8 cellular contexts compared by ENCODE assay signal in the genomic region with DNA sequence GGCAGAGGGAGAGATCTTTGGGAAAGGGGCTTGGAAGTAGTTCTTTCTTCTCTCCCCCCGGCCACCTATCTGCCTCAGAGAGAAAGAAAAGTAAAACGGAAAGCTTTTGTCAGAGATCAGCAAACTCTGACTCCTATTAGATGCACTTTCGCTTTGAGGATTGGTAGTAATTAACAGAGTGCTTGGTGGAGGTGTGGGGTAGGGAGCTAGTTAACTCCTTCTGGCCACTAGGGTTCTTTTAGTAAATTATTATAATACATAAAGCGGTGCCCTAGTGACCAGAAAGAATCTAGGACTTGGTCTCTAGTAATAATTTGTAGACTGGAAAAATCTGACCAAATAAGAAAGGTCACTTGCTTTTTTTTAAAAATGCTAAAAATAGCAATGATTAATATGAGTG. TPM values are rescaled to one million over a fixed set of nuclear protein-coding genes. Genes with fewer than 3 reads are reported as not detected.
A peak's percentile ranks its signal among the peaks of the same experiment; 100 is the strongest.
DNase-seq lines count a peak whose midpoint lies in the region; ATAC-seq and TF ChIP-seq lines count a peak whose summit lies in the region.

No MANE protein-coding gene starts in this region.

- BruUV-seq in Panc1 (replicated peaks; lab: Mats Ljungman, UMichigan), result no TSS peak

- H3K36me3 ChIP-seq in Panc1 (ENCODE audit: control insufficient read depth, insufficient read depth, low read length), result no peaks in the 10 kb centered on the region
- H3K36me3 ChIP-seq in testis (ENCODE audit: low read depth, missing control alignments), result no peaks in the 10 kb centered on the region

- intact Hi-C loops in Panc1 (cut with micrococcal nuclease; ENCODE audit: unreplicated experiment), result no loop called here
- intact Hi-C loops in right cardiac atrium (cut with DNase I), result no loop called here
- intact Hi-C loops in testis (cut with DNase I; ENCODE audit: low total_unique reads), result no loop called here

- no peak for TF ChIP-seq POLR2A in testis (IDR thresholded peaks at IDR 0.05)

- H3K4me3 ChIP-seq in Panc1 (ENCODE audit: low read depth in 2 of 2, low read length in 2 of 2) (peak overlapping the region; percentile 12 to 42; a peak in 3 of 4 replicates), right cardiac atrium (ENCODE audit: low read length) (peak overlapping the region; percentile 39), testis (peak overlapping the region; percentile 20 to 22)

- H3K4me1 ChIP-seq in Panc1 (ENCODE audit: control insufficient read depth, insufficient read depth, low read length) (no peaks in the 10 kb centered on the region; the same call in 1 of the 2 replicates), right cardiac atrium (ENCODE audit: control insufficient read depth, insufficient read depth, low read length) (peaks cover 2% of the 10 kb centered on the region), testis (peaks cover 6% of the 10 kb centered on the region)

- CTCF ChIA-PET in Panc1 (lab: Charles Lee), result interaction anchor here (0.5 to 1.4 kb wide), 3 partner anchors 170 to 1299 kb away, joined by 3 to 8 read pairs (median 3); no protein-coding TSS in a partner anchor

- ATAC-seq in GM21515 (IDR thresholded peaks at IDR 0.05; ENCODE audit: unreplicated experiment) (peak; percentile 88), Panc1 (peak; percentile 70), right cardiac atrium (peak; percentile 34 to 41)

- H3K27me3 ChIP-seq in Panc1 (ENCODE audit: control insufficient read depth, insufficient read depth, low read length) (peaks cover 7% of the 10 kb centered on the region; the same call in 1 of the 2 replicates), right cardiac atrium (ENCODE audit: control insufficient read depth, insufficient read depth) (no peaks in the 10 kb centered on the region), testis (no peaks in the 10 kb centered on the region)

- DNase-seq in DMS 273 treated with DMSO at 0.1 percent for 48 hours (lab: John Stamatoyannopoulos, UW), result peak; percentile 34
- no peak for DNase-seq in Panc1 (ENCODE audit: low read depth, low spot score)
- no peak for DNase-seq in right cardiac atrium
- no peak for DNase-seq in testis
- no peak for DNase-seq in HK-2 (ENCODE audit: unreplicated experiment)
- DNase-seq in NCI-H1436 treated with DMSO at 0.1 percent for 48 hours (lab: John Stamatoyannopoulos, UW), result no peak
- DNase-seq in activated CD4-positive, CD25-positive, alpha-beta regulatory T cell (lab: John Stamatoyannopoulos, UW), result no peak

- H3K27ac ChIP-seq in Panc1 (ENCODE audit: low read length), result no peak overlapping the region
- H3K27ac ChIP-seq in right cardiac atrium (ENCODE audit: low read length), result peak overlapping the region; percentile 45
- peak overlapping the region; percentile 35 to 71 for H3K27ac ChIP-seq in testis

- TF ChIP-seq CTCF in Panc1 (IDR thresholded peaks at IDR 0.05), result no peak
- peak in 1 of 3 experiments; percentile 11 for TF ChIP-seq CTCF in testis (IDR thresholded peaks at IDR 0.05)

- POLR2A ChIA-PET in Panc1 (lab: Charles Lee), result no interaction called here

- 33% methylated on average over 4 of the region's 4 CpGs for WGBS in right cardiac atrium
- 41 to 62% methylated on average over 4 of the region's 4 CpGs for WGBS in testis, 2 donors

- in situ Hi-C loops in Panc1 (cut with HindIII; ENCODE audit: low pct_unique_long_range_greater_than_20kb, low sequenced_read_pairs), result no loop called here

- H3K9me3 ChIP-seq in Panc1 (ENCODE audit: control insufficient read depth, insufficient read depth, low read depth, low read length), result no peaks in the 10 kb centered on the region
- no peaks in the 10 kb centered on the region for H3K9me3 ChIP-seq in right cardiac atrium (ENCODE audit: control insufficient read depth, low read length)
- no peaks in the 10 kb centered on the region for H3K9me3 ChIP-seq in testis

RNA-seq across cellular contexts. Expression of a gene that starts 54.6 kb away (rescaled TPM):
- total RNA-seq in Panc1 (2021; ENCODE audit: unreplicated experiment) (1.1 TPM), right cardiac atrium (10 to 100 TPM; 10.1 to 14.4 (median 11.7) TPM), testis (10 to 100 TPM; 26.6 to 51.1 TPM)
- not detected for polyA plus RNA-seq in Panc1 (2012; ENCODE audit: insufficient read length)
- polyA plus RNA-seq in right cardiac atrium (3.2 TPM), testis (ENCODE audit: insufficient read depth, low read depth, low replicate concordance) (55.1 TPM)

Comparison
In these comparisons a context has a peak if more than half of its experiments do, and no peak if none do; other contexts are left out.
1. ATAC-seq: peak in every context shown above with its lines; median percentile 88 in GM21515; 70 in Panc1; 38 in right cardiac atrium.